In genomic region chr16:85514601-85515318, GRCh38 we compare ENCODE assay signal across 1 cellular context.
A peak's percentile ranks its signal among the peaks of the same experiment; 100 is the strongest.
TF ChIP-seq lines count a peak whose summit lies in the region.

No MANE protein-coding gene starts in this region.

TF ChIP-seq in HepG2, 621 proteins besides CTCF, POLR2A, EP300 and RAD21 (continued from another document and continues in another):
- peak; percentile 42 for TF ChIP-seq ZNF407 (CRISPR knock-in tag; IDR thresholded peaks at IDR 0.05; ENCODE audit: not compliant biosample characterization)
- no peak for TF ChIP-seq SOX6 (IDR thresholded peaks at IDR 0.05)
- peak; percentile 93 for TF ChIP-seq SOX6 (CRISPR knock-in tag; IDR thresholded peaks at IDR 0.05)
- TF ChIP-seq ZNF878 (CRISPR knock-in tag; IDR thresholded peaks at IDR 0.05): peak; percentile 95
- TF ChIP-seq ZNF660 (CRISPR knock-in tag; IDR thresholded peaks at IDR 0.05; ENCODE audit: borderline replicate concordance, low read depth): no peak
- TF ChIP-seq RARG (CRISPR knock-in tag; IDR thresholded peaks at IDR 0.05; ENCODE audit: low read depth): no peak
- TF ChIP-seq TFDP2 (CRISPR knock-in tag; IDR thresholded peaks at IDR 0.05): 0 out of 2 replicates have a peak, but pooled peaks have one; percentile 16
- peak; percentile 90 for TF ChIP-seq FOXK1 (CRISPR knock-in tag; IDR thresholded peaks at IDR 0.05; ENCODE audit: borderline replicate concordance, low read depth)
- no peak for TF ChIP-seq NFE2 (CRISPR knock-in tag; IDR thresholded peaks at IDR 0.05)
- no peak for TF ChIP-seq PBX3 (CRISPR knock-in tag; IDR thresholded peaks at IDR 0.05; ENCODE audit: borderline replicate concordance)
- no peak for TF ChIP-seq PRDM4 (CRISPR knock-in tag; IDR thresholded peaks at IDR 0.05; ENCODE audit: borderline replicate concordance)
- peak; percentile 99 for TF ChIP-seq TRAFD1 (CRISPR knock-in tag; IDR thresholded peaks at IDR 0.05; ENCODE audit: borderline replicate concordance)
- 0 out of 2 replicates have a peak, but pooled peaks have one; percentile 39 for TF ChIP-seq ZNF24 (IDR thresholded peaks at IDR 0.05)
- TF ChIP-seq MXD4 (CRISPR knock-in tag; IDR thresholded peaks at IDR 0.05): peak; percentile 97
- TF ChIP-seq FOXM1 (CRISPR knock-in tag; IDR thresholded peaks at IDR 0.05): no peak
- peak; percentile 97; the same call in 1 of the 2 replicates for TF ChIP-seq ZBTB8A (CRISPR knock-in tag; IDR thresholded peaks at IDR 0.05; ENCODE audit: borderline replicate concordance, low read depth)
- peak; percentile 82 for TF ChIP-seq JARID2 (CRISPR knock-in tag; IDR thresholded peaks at IDR 0.05; ENCODE audit: insufficient replicate concordance)
- no peak for TF ChIP-seq TCF12 (IDR thresholded peaks at IDR 0.05)
- peak; percentile 97 for TF ChIP-seq TCF12 (CRISPR knock-in tag; IDR thresholded peaks at IDR 0.05)
- TF ChIP-seq ZXDC (CRISPR knock-in tag; IDR thresholded peaks at IDR 0.05): peak; percentile 69; the same call in 1 of the 2 replicates
- TF ChIP-seq ZSCAN12 (CRISPR knock-in tag; IDR thresholded peaks at IDR 0.05): peak; percentile 95
- no peak; the same call in 1 of the 2 replicates for TF ChIP-seq KLF13 (CRISPR knock-in tag; IDR thresholded peaks at IDR 0.05)
- TF ChIP-seq FOXP4 (CRISPR knock-in tag; IDR thresholded peaks at IDR 0.05): peak; percentile 96
- TF ChIP-seq PHF8 (CRISPR knock-in tag; IDR thresholded peaks at IDR 0.05): no peak; the same call in 1 of the 2 replicates
- peak; percentile 72 for TF ChIP-seq HNF1A (IDR thresholded peaks at IDR 0.05; ENCODE audit: low read depth)
- peak; percentile 91 for TF ChIP-seq HNF1A (CRISPR knock-in tag; IDR thresholded peaks at IDR 0.05; ENCODE audit: borderline replicate concordance)
- peak; percentile 100 for TF ChIP-seq GFI1 (CRISPR knock-in tag; IDR thresholded peaks at IDR 0.05; ENCODE audit: borderline replicate concordance)
- TF ChIP-seq CREB1 (IDR thresholded peaks at IDR 0.05): peak; percentile 61; the same call in 1 of the 2 replicates
- TF ChIP-seq CREB1 (CRISPR knock-in tag; IDR thresholded peaks at IDR 0.05): peak; percentile 53; the same call in 1 of the 2 replicates
- peak; percentile 98 for TF ChIP-seq CEBPG (CRISPR knock-in tag; IDR thresholded peaks at IDR 0.05)
- no peak for TF ChIP-seq ZNF354B (CRISPR knock-in tag; IDR thresholded peaks at IDR 0.05)
- no peak for TF ChIP-seq ZNF619 (CRISPR knock-in tag; IDR thresholded peaks at IDR 0.05)
- no peak for TF ChIP-seq ELF4 (CRISPR knock-in tag; IDR thresholded peaks at IDR 0.05; ENCODE audit: borderline replicate concordance)
